In genomic region chr3:101635345-101635744, GRCh38 we compare ENCODE assay signal across 19 cellular contexts.
"Had no signal": no experiment of that assay in that cellular context is flagged by ENCODE, and none has a peak within 500 bp of the region (broad histone marks: within the 10 kb centered on the region; RNA-seq: fewer than 3 reads in every experiment).

No MANE protein-coding gene starts in this region.

- H3K27me3 Mint-ChIP-seq: stimulated activated naive B cell treated with anti-CD40 and anti-IgM and Interleukin-4, amounts not matched to agents 10 μg/mL and 1 μg/mL and 100 μg/mL, for 72 hours; T-cell had no signal

- ATAC-seq: gastroesophageal sphincter had no signal

- H3K27me3 ChIP-seq: colonic mucosa, gastroesophageal sphincter, heart right ventricle, ovary, sigmoid colon, thyroid gland had no signal

- H3K9me3 ChIP-seq: colonic mucosa, gastroesophageal sphincter, heart right ventricle, lower lobe of right lung, ovary, sigmoid colon, thyroid gland had no signal

- H3K27ac Mint-ChIP-seq: stimulated activated naive B cell treated with anti-CD40 and anti-IgM and Interleukin-4, amounts not matched to agents 10 μg/mL and 1 μg/mL and 100 μg/mL, for 72 hours; T-cell had no signal

- H3K4me1 ChIP-seq: colonic mucosa, gastroesophageal sphincter, lower lobe of right lung, sigmoid colon, thyroid gland had no signal

- DNase-seq: activated CD4-positive, alpha-beta T cell treated with anti-CD3 and anti-CD28 coated beads, Interleukin-2, amount 50 U/mL, for 4 hours; activated CD4-positive, CD25-positive, alpha-beta regulatory T cell treated with anti-CD3 and anti-CD28 coated beads, Interleukin-2, amount 50 U/mL, for 72 hours; activated effector memory CD4-positive, alpha-beta T cell treated with Interleukin-2 at 50 U/mL for 16 hours; activated naive CD4-positive, alpha-beta T cell treated with anti-CD3 and anti-CD28 coated beads, Interleukin-2, amount 50 U/mL, for 16 hours; activated T-cell treated with anti-CD3 and anti-CD28 coated beads, Interleukin-2, amount 50 U/mL, for 1 hour; colonic mucosa; effector memory CD4-positive, alpha-beta T cell; heart right ventricle; left cardiac atrium; lower lobe of right lung; midbrain; ovary; sigmoid colon; stimulated activated CD4-positive, alpha-beta T cell treated with anti-CD3 and anti-CD28 coated beads, Interleukin-2, amount 100 ng/mL, for 48 hours; stimulated activated naive B cell treated with anti-CD40 and anti-IgM and Interleukin-4, amounts not matched to agents 10 μg/mL and 1 μg/mL and 100 μg/mL, for 72 hours; T-cell; T1000; thyroid gland had no signal

- H3K4me3 ChIP-seq: colonic mucosa, gastroesophageal sphincter, heart right ventricle, lower lobe of right lung, ovary, sigmoid colon, thyroid gland had no signal

- H3K36me3 ChIP-seq: colonic mucosa, gastroesophageal sphincter, heart right ventricle, lower lobe of right lung, ovary, sigmoid colon, thyroid gland had no signal

- H3K4me3 Mint-ChIP-seq: stimulated activated naive B cell treated with anti-CD40 and anti-IgM and Interleukin-4, amounts not matched to agents 10 μg/mL and 1 μg/mL and 100 μg/mL, for 72 hours; T-cell had no signal

- H3K36me3 Mint-ChIP-seq: T-cell had no signal

- H3K27ac ChIP-seq: colonic mucosa, gastroesophageal sphincter, heart right ventricle, lower lobe of right lung, ovary, sigmoid colon, thyroid gland had no signal

- H3K9me3 Mint-ChIP-seq: stimulated activated naive B cell treated with anti-CD40 and anti-IgM and Interleukin-4, amounts not matched to agents 10 μg/mL and 1 μg/mL and 100 μg/mL, for 72 hours; T-cell had no signal
